In genomic region chr14:21040370-21040925, GRCh38 we compare ENCODE assay signal across 1 cellular context.
TF ChIP-seq lines count a peak whose summit lies in the region.

No MANE protein-coding gene starts in this region.

TF ChIP-seq in neural cell, 6 proteins besides CTCF, POLR2A, EP300 and RAD21:
- TF ChIP-seq POLR2AphosphoS5 (IDR thresholded peaks at IDR 0.05) (no peak), SMC3 (conservative IDR thresholded peaks at IDR 0.05; ENCODE audit: poor library complexity) (peak; percentile 6)
